In genomic region chr1:167107456-167107855, GRCh38 we compare ENCODE assay signal across 31 cellular contexts. TPM values are rescaled to one million over a fixed set of nuclear protein-coding genes. Genes with fewer than 3 reads are reported as not detected.
DNase-seq lines count a peak whose midpoint lies in the region; TF ChIP-seq lines count a peak whose summit lies in the region.
"Had no signal": no experiment of that assay in that cellular context is flagged by ENCODE, and none has a peak within 500 bp of the region (broad histone marks: within the 10 kb centered on the region; RNA-seq: fewer than 3 reads in every experiment).

No MANE protein-coding gene starts in this region.

- H3K27me3 ChIP-seq in brain microvascular endothelial cell (replicated peaks) (peaks cover 18% of the 10 kb centered on the region), left ventricle myocardium inferior (ENCODE audit: low read depth) (no peaks in the 10 kb centered on the region), skeletal muscle tissue (ENCODE audit: control insufficient read depth in 3 of 3, insufficient read depth in 3 of 3, low read length in 3 of 3) (no peaks in the 10 kb centered on the region)
- H3K27me3 ChIP-seq: dorsolateral prefrontal cortex, hepatocyte had no signal

- H3K4me1 ChIP-seq in left ventricle myocardium inferior: peaks cover 70% of the 10 kb centered on the region
- H3K4me1 ChIP-seq in skeletal muscle tissue (ENCODE audit: control insufficient read depth in 3 of 3, insufficient read depth in 3 of 3, low read length in 3 of 3): peaks cover 62 to 78% (median 63%) of the 10 kb centered on the region in 3 donors
- H3K4me1 ChIP-seq: parathyroid adenoma had no signal

- no peaks in the 10 kb centered on the region for H3K36me3 ChIP-seq in brain microvascular endothelial cell (replicated peaks)
- no peaks in the 10 kb centered on the region for H3K36me3 ChIP-seq in left ventricle myocardium inferior
- peaks cover 2 to 12% (median 3%) of the 10 kb centered on the region in 3 donors for H3K36me3 ChIP-seq in skeletal muscle tissue (ENCODE audit: control insufficient read depth in 3 of 3, insufficient read depth in 3 of 3, low read length in 3 of 3)

- H3K9me3 ChIP-seq in left ventricle myocardium inferior (replicated peaks) (peaks cover 3% of the 10 kb centered on the region), skeletal muscle tissue (ENCODE audit: control insufficient read depth in 3 of 3, low read length in 3 of 3) (no peaks in the 10 kb centered on the region)
- H3K9me3 ChIP-seq: mucosa of descending colon, thoracic aorta had no signal

- intact Hi-C loops in left ventricle myocardium inferior (cut with micrococcal nuclease): no loop called here

- TF ChIP-seq CTCF in brain microvascular endothelial cell (IDR thresholded peaks at IDR 0.05; ENCODE audit: low read depth, low read length, missing control alignments) (no peak), left ventricle myocardium inferior (IDR thresholded peaks at IDR 0.05; ENCODE audit: borderline replicate concordance) (no peak)

- H3K27ac ChIP-seq in brain microvascular endothelial cell (no peak overlapping the region), left ventricle myocardium inferior (replicated peaks) (peak overlapping the region; percentile 71), skeletal muscle tissue (ENCODE audit: low read depth, low read length) (peak overlapping the region; percentile 90)
- H3K27ac ChIP-seq: dorsolateral prefrontal cortex, hepatocyte, KMS-11, parathyroid adenoma, thoracic aorta had no signal

- H3K9ac ChIP-seq in skeletal muscle tissue (ENCODE audit: low read depth in 1 of 3, low read length in 3 of 3): no peak overlapping the region
- H3K9ac ChIP-seq: KMS-11, parathyroid adenoma had no signal

- in situ Hi-C loops in brain microvascular endothelial cell (cut with HindIII; ENCODE audit: low pct_ligation_motif_present, low sequenced_read_pairs): no loop called here

- DNase-seq in NCI-H226: peak; percentile 29
- DNase-seq in brain microvascular endothelial cell: peak; percentile 54
- DNase-seq in left ventricle myocardium inferior: no peak
- no peak for DNase-seq in NCI-H1092 treated with DMSO at 0.1 percent for 48 hours (lab: John Stamatoyannopoulos, UW)
- no peak for DNase-seq in NCI-H1105 (lab: John Stamatoyannopoulos, UW)
- no peak for DNase-seq in NCI-H128 (lab: John Stamatoyannopoulos, UW; ENCODE audit: unreplicated experiment)
- DNase-seq: activated CD4-positive, alpha-beta T cell treated with anti-CD3 and anti-CD28 coated beads, Interleukin-2, amount 10 ng/mL, durations not matched to agents 7 days and 5 days; activated naive CD4-positive, alpha-beta T cell treated with anti-CD3 and anti-CD28 coated beads, Interleukin-2, amount 10 ng/mL, durations not matched to agents 7 days and 5 days; amygdala; CD4-positive, alpha-beta T cell; central memory CD4-positive, alpha-beta T cell; dorsolateral prefrontal cortex; GOT3; immature natural killer cell; mucosa of descending colon; NCI-H1048; NCI-H2029 treated with DMSO at 0.1 percent for 48 hours; NCI-H345; NCI-H748 treated with DMSO at 0.1 percent for 48 hours; nephron progenitor cell; stimulated activated CD4-positive, alpha-beta T cell treated with anti-CD3 and anti-CD28 coated beads, Interleukin-15, amount 100 ng/mL, for 24 hours; stimulated activated naive CD8-positive, alpha-beta T cell treated with anti-CD3 and anti-CD28 coated beads, Interleukin-15, Interleukin-2, amounts not matched to agents 100 U/mL and 50 U/mL, for 24 hours; T-helper 9 cell had no signal

- H3K4me3 ChIP-seq in brain microvascular endothelial cell (ENCODE audit: low read depth, low read length) (no peak overlapping the region), left ventricle myocardium inferior (no peak overlapping the region), skeletal muscle tissue (ENCODE audit: low read length in 3 of 3) (no peak overlapping the region)
- H3K4me3 ChIP-seq: dorsolateral prefrontal cortex, hepatocyte, mucosa of descending colon, thoracic aorta had no signal

RNA-seq across cellular contexts. Expression of gene STYXL2, which starts 13.6 kb away (rescaled TPM):
- total RNA-seq in left ventricle myocardium inferior (177 TPM), skeletal muscle tissue (99.7 TPM)
- total RNA-seq: activated CD4-positive, alpha-beta T cell treated with anti-CD3 and anti-CD28 coated beads, Interleukin-2, amount 10 ng/mL, durations not matched to agents 7 days and 5 days; CD4-positive, alpha-beta T cell; endothelial cell of umbilical vein; fibroblast of villous mesenchyme had no signal

RNA-seq across cellular contexts. Expression of gene GPA33, which starts 17.3 kb away (rescaled TPM):
- total RNA-seq in left ventricle myocardium inferior: 0.91 TPM
- under 0.01 TPM for total RNA-seq in skeletal muscle tissue
- total RNA-seq: endothelial cell of umbilical vein, fibroblast of villous mesenchyme, sciatic nerve, thoracic aorta had no signal

Comparison
In these comparisons a context has a peak if more than half of its experiments do, and no peak if none do; other contexts are left out.
1. DNase-seq: peak in NCI-H226 (single experiment) and brain microvascular endothelial cell (single experiment); none in left ventricle myocardium inferior (single experiment), NCI-H1092 treated with DMSO at 0.1 percent for 48 hours (single experiment), NCI-H1105 (single experiment) and NCI-H128 (single experiment).